ENCODE assay signal across 11 cellular contexts in genomic region chr3:46038916-46039315, GRCh38. TPM values are rescaled to one million over a fixed set of nuclear protein-coding genes. Genes with fewer than 3 reads are reported as not detected.
"Had no signal": no experiment of that assay in that cellular context is flagged by ENCODE, and none has a peak within 500 bp of the region (broad histone marks: within the 10 kb centered on the region; RNA-seq: fewer than 3 reads in every experiment).

No MANE protein-coding gene starts in this region.

- H2AFZ ChIP-seq: GM23248 had no signal

- H3K4me3 ChIP-seq: GM23248, HAP-1 had no signal

- H3K36me3 Mint-ChIP-seq: IgD-negative memory B cell had no signal

- H3K27ac Mint-ChIP-seq: HFFc6, IgD-negative memory B cell had no signal

- H3K36me3 ChIP-seq: HAP-1 had no signal

- H3K4me1 ChIP-seq: HAP-1 had no signal

- H3K9me3 Mint-ChIP-seq: HFFc6 had no signal

- DNase-seq: GM23248, GOT3, H7, HFFc6 had no signal

- H3K4me1 Mint-ChIP-seq: IgD-negative memory B cell had no signal

- H3K27ac ChIP-seq: GM23248, HL-60 had no signal

- H3K27me3 Mint-ChIP-seq: IgD-negative memory B cell had no signal

- H3K9ac ChIP-seq: GM23248 had no signal

- ATAC-seq: HCT116, HepG2 had no signal

- H3K4me3 Mint-ChIP-seq: HFFc6, IgD-negative memory B cell had no signal

- H3K9me3 ChIP-seq: HAP-1 had no signal

RNA-seq across cellular contexts. Expression of gene XCR1, which starts 11.6 kb away (rescaled TPM):
- total RNA-seq: GM23248, H4, H7, HepG2, HFFc6, HT1080 had no signal
- polyA plus RNA-seq: GM23248, HepG2, IgD-negative memory B cell had no signal
